In the genomic region with DNA sequence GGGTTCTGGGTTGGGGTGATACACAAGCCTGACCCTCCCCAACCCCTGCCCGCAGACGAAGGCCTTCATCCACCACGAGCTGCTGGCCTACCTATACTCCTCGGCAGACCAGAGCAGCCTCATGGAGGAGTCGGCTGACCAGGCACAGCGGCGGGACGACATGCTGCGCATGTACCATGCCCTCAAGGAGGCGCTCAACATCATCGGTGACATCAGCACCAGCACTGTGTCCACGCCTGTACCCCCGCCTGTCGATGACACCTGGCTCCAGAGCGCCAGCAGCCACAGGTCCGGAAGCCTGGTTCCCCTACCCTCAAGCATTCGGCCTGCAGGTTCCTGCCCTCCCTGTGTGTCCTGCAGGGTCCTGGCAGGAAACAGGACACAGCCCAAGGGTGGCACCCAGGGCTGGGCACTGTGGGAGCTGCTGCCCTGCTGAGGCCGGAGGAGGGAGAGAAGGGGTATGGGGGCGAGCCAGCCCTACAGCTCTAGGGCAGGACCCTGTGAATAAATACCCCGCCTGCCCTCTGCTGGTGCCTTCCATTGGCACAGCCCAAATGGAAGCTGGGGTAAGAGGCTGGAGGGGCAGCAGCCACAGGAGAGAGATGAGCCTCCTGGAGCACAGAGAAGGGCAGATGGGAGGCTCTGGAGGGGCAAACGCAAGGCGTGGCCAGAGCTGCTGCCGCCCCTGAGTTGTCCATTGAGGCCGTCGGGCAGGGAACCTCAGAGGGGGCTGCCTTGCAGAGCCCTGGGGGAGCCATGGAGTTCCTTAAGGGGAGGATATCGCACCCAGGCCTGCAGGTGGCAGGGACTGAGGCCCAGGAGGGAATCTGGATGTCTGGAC, we compare ENCODE assay signal across 1 cellular context.
A peak's percentile ranks its signal among the peaks of the same experiment; 100 is the strongest.
TF ChIP-seq lines count a peak whose summit lies in the region.

No MANE protein-coding gene starts in this region.

TF ChIP-seq in HEK293, 187 proteins besides CTCF, POLR2A, EP300 and RAD21 (continued from another document):
- TF ChIP-seq, protein P1, sequence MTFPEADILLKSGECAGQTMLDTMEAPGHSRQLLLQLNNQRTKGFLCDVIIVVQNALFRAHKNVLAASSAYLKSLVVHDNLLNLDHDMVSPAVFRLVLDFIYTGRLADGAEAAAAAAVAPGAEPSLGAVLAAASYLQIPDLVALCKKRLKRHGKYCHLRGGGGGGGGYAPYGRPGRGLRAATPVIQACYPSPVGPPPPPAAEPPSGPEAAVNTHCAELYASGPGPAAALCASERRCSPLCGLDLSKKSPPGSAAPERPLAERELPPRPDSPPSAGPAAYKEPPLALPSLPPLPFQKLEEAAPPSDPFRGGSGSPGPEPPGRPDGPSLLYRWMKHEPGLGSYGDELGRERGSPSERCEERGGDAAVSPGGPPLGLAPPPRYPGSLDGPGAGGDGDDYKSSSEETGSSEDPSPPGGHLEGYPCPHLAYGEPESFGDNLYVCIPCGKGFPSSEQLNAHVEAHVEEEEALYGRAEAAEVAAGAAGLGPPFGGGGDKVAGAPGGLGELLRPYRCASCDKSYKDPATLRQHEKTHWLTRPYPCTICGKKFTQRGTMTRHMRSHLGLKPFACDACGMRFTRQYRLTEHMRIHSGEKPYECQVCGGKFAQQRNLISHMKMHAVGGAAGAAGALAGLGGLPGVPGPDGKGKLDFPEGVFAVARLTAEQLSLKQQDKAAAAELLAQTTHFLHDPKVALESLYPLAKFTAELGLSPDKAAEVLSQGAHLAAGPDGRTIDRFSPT (tag by site-specific recombination; IDR thresholded peaks at IDR 0.05): peak; percentile 70; the same call in 1 of the 2 replicates
- TF ChIP-seq ZNF768 (tag by site-specific recombination; IDR thresholded peaks at IDR 0.05) (no peak), ZIC2 (tag by site-specific recombination; IDR thresholded peaks at IDR 0.05) (peak; percentile 79), ZFHX2 (tag by site-specific recombination; conservative IDR thresholded peaks at IDR 0.05) (no peak), SCRT2 (tag by site-specific recombination; IDR thresholded peaks at IDR 0.05) (peak; percentile 64; the same call in 1 of the 2 replicates), KLF8 (tag by site-specific recombination; IDR thresholded peaks at IDR 0.05) (no peak), ZFP37 (tag by site-specific recombination; IDR thresholded peaks at IDR 0.05) (no peak)
- TF ChIP-seq, protein P2, sequence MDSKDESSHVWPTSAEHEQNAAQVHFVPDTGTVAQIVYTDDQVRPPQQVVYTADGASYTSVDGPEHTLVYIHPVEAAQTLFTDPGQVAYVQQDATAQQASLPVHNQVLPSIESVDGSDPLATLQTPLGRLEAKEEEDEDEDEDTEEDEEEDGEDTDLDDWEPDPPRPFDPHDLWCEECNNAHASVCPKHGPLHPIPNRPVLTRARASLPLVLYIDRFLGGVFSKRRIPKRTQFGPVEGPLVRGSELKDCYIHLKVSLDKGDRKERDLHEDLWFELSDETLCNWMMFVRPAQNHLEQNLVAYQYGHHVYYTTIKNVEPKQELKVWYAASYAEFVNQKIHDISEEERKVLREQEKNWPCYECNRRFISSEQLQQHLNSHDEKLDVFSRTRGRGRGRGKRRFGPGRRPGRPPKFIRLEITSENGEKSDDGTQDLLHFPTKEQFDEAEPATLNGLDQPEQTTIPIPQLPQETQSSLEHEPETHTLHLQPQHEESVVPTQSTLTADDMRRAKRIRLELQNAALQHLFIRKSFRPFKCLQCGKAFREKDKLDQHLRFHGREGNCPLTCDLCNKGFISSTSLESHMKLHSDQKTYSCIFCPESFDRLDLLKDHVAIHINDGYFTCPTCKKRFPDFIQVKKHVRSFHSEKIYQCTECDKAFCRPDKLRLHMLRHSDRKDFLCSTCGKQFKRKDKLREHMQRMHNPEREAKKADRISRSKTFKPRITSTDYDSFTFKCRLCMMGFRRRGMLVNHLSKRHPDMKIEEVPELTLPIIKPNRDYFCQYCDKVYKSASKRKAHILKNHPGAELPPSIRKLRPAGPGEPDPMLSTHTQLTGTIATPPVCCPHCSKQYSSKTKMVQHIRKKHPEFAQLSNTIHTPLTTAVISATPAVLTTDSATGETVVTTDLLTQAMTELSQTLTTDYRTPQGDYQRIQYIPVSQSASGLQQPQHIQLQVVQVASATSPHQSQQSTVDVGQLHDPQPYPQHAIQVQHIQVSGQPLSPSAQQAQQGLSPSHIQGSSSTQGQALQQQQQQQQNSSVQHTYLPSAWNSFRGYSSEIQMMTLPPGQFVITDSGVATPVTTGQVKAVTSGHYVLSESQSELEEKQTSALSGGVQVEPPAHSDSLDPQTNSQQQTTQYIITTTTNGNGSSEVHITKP (tag by site-specific recombination; IDR thresholded peaks at IDR 0.05): peak; percentile 40; the same call in 1 of the 2 replicates
- TF ChIP-seq, protein P3, sequence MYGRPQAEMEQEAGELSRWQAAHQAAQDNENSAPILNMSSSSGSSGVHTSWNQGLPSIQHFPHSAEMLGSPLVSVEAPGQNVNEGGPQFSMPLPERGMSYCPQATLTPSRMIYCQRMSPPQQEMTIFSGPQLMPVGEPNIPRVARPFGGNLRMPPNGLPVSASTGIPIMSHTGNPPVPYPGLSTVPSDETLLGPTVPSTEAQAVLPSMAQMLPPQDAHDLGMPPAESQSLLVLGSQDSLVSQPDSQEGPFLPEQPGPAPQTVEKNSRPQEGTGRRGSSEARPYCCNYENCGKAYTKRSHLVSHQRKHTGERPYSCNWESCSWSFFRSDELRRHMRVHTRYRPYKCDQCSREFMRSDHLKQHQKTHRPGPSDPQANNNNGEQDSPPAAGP (tag by site-specific recombination; IDR thresholded peaks at IDR 0.05): 0 out of 2 replicates have a peak, but pooled peaks have one; percentile 26
